ENCODE assay signal across 5 cellular contexts in the genomic region with DNA sequence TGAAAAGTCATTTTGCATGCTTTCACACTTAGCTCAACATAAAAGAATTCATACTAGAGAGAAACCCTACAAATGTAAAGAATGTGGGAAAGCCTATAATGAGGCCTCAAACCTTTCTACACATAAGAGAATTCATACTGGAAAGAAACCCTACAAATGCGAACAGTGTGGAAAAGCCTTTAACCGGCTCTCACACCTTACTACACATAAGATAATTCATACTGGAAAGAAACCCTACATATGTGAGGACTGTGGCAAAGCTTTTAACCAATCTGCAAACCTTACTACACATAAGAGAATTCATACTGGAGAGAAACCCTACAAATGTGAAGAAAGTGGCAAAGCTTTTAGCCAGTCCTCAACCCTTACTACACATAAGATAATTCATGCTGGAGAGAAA. TPM values are rescaled to one million over a fixed set of nuclear protein-coding genes. Genes with fewer than 3 reads are reported as not detected.
"Had no signal": no experiment of that assay in that cellular context is flagged by ENCODE, and none has a peak within 500 bp of the region (broad histone marks: within the 10 kb centered on the region; RNA-seq: fewer than 3 reads in every experiment).

No MANE protein-coding gene starts in this region.

RNA-seq across cellular contexts. Expression of a gene that starts 51.4 kb away (rescaled TPM):
- total RNA-seq: hepatocyte, left lobe of liver, mesothelial cell of epicardium, myocyte had no signal
- polyA plus RNA-seq: hepatocyte, mammary epithelial cell had no signal
